9 cellular contexts compared by ENCODE assay signal in genomic region chr9:5509573-5509972, GRCh38. TPM values are rescaled to one million over a fixed set of nuclear protein-coding genes. Genes with fewer than 3 reads are reported as not detected.
DNase-seq lines count a peak whose midpoint lies in the region; ATAC-seq and TF ChIP-seq lines count a peak whose summit lies in the region.
"Had no signal": no experiment of that assay in that cellular context is flagged by ENCODE, and none has a peak within 500 bp of the region (broad histone marks: within the 10 kb centered on the region; RNA-seq: fewer than 3 reads in every experiment).

No MANE protein-coding gene starts in this region.

- H2AFZ ChIP-seq in mammary epithelial cell (ENCODE audit: low read depth, low read length) = no peak overlapping the region

- H3K4me1 ChIP-seq in mammary epithelial cell (ENCODE audit: insufficient read depth, low read length) = peaks cover 54% of the 10 kb centered on the region

- no peaks in the 10 kb centered on the region for H3K36me3 ChIP-seq in mammary epithelial cell (ENCODE audit: insufficient read depth, low read length)

- in situ Hi-C loops in mammary epithelial cell (cut with MboI; ENCODE audit: low sequenced_read_pairs in 2 of 2) = no loop called here

- peak; percentile 62 for DNase-seq in AG08396 (ENCODE audit: low spot score)
- peak; percentile 80 for DNase-seq in mammary epithelial cell
- DNase-seq in memory B cell (ENCODE audit: low spot score in 2 of 2) = no peak
- DNase-seq in HUDEP-2 (lab: John Stamatoyannopoulos, UW; ENCODE audit: unreplicated experiment in 76 of 76) = no peak
- no peak for DNase-seq in activated CD4-positive, CD25-positive, alpha-beta regulatory T cell treated with anti-CD3 and anti-CD28 coated beads, Interleukin-2, amount 50 U/mL, for 72 hours
- no peak for DNase-seq in germinal center (ENCODE audit: low spot score)
- DNase-seq: dorsolateral prefrontal cortex had no signal

- no peaks in the 10 kb centered on the region for H4K20me1 ChIP-seq in mammary epithelial cell (ENCODE audit: insufficient read depth, low read length)

- no peaks in the 10 kb centered on the region for H3K9me3 ChIP-seq in mammary epithelial cell (replicated peaks; ENCODE audit: insufficient read depth, low read length)

- WGBS in mammary epithelial cell (ENCODE audit: low coverage, missing lambda C conversion rate) = 0% methylated on average over 2 of the region's 2 CpGs

- H3K27me3 ChIP-seq in mammary epithelial cell (ENCODE audit: insufficient read depth, low read length) = no peaks in the 10 kb centered on the region
- H3K27me3 ChIP-seq: dorsolateral prefrontal cortex had no signal

- H3K79me2 ChIP-seq in mammary epithelial cell (ENCODE audit: insufficient read depth, low read length) = peaks cover 38% of the 10 kb centered on the region

- no TSS peak for BruUV-seq in mammary epithelial cell (replicated peaks; lab: Mats Ljungman, UMichigan)

- H3K4me1 Mint-ChIP-seq in memory B cell = peaks cover 32% of the 10 kb centered on the region

- H3K4me2 ChIP-seq in mammary epithelial cell (ENCODE audit: insufficient read depth, low read depth, low read length) = peak overlapping the region; percentile 90

- peak overlapping the region; percentile 89 for H3K27ac ChIP-seq in mammary epithelial cell (ENCODE audit: insufficient read depth, low read depth, low read length)

- CTCF ChIA-PET in mammary epithelial cell (lab: Charles Lee; ENCODE audit: low non-redundant PET) = no interaction called here

- intact Hi-C loops in mammary epithelial cell (cut with micrococcal nuclease) = loop anchor here (1.0 kb wide), 1 partner anchor 57 kb away; no protein-coding TSS in a partner anchor

- ATAC-seq in memory B cell (ENCODE audit: low read depth) (no peak), GM19023 (IDR thresholded peaks at IDR 0.05; ENCODE audit: unreplicated experiment) (no peak)

- H3K9ac ChIP-seq in mammary epithelial cell (ENCODE audit: insufficient read depth, low read length) = no peak overlapping the region

- dilution Hi-C loops in mammary epithelial cell (cut with HindIII; ENCODE audit: low sequenced_read_pairs) = no loop called here

- H3K27ac Mint-ChIP-seq in memory B cell = peak overlapping the region; percentile 81

- H3K27me3 Mint-ChIP-seq in memory B cell = no peaks in the 10 kb centered on the region

- TF ChIP-seq CTCF in mammary epithelial cell (conservative IDR thresholded peaks at IDR 0.05 in 1 of 2, IDR thresholded peaks at IDR 0.05 in 1 of 2; ENCODE audit: extremely low read depth in 1 of 2, insufficient read depth in 1 of 2, low read depth in 1 of 2, low read length in 2 of 2) = no peak

- H3K36me3 Mint-ChIP-seq in memory B cell = peaks cover 6% of the 10 kb centered on the region

- TF ChIP-seq RAD21 in Ishikawa (IDR thresholded peaks at IDR 0.05; ENCODE audit: low read depth) = no peak

- peak overlapping the region in 1 of 3 experiments; percentile 51 for H3K4me3 ChIP-seq in mammary epithelial cell (replicated peaks in 1 of 3; ENCODE audit: insufficient read depth in 1 of 3, low read depth in 2 of 3, low read length in 3 of 3)

- no peak overlapping the region for H3K4me3 Mint-ChIP-seq in memory B cell

- H3K9me3 Mint-ChIP-seq in memory B cell = peaks cover under 1% of the 10 kb centered on the region

- no peak for TF ChIP-seq EP300 in Ishikawa (IDR thresholded peaks at IDR 0.05; ENCODE audit: borderline replicate concordance)

TF ChIP-seq in Ishikawa, 13 proteins besides CTCF, POLR2A, EP300 and RAD21:
- TF ChIP-seq TCF12 (IDR thresholded peaks at IDR 0.05; ENCODE audit: low read depth) (no peak), TEAD4 (IDR thresholded peaks at IDR 0.05) (0 out of 2 replicates have a peak, but pooled peaks have one; percentile 6)

RNA-seq across cellular contexts. Expression of gene PDCD1LG2, which starts 0.8 kb away (rescaled TPM):
- 10 to 100 TPM; 12.1 to 14.5 TPM for total RNA-seq in mammary epithelial cell
- 7.8 TPM for polyA plus RNA-seq in mammary epithelial cell
- 5.6 TPM for polyA minus RNA-seq in mammary epithelial cell

RNA-seq across cellular contexts. Expression of gene CD274, which starts 59.2 kb away (rescaled TPM):
- 10 to 100 TPM; 19.5 to 30.6 TPM for total RNA-seq in mammary epithelial cell
- polyA plus RNA-seq in mammary epithelial cell = 6.5 TPM
- not detected for polyA minus RNA-seq in mammary epithelial cell

Comparison
In these comparisons a context has a peak if more than half of its experiments do, and no peak if none do; other contexts are left out.
1. DNase-seq: peak in AG08396 (single experiment) and mammary epithelial cell (single experiment); none in memory B cell (0 of 2), HUDEP-2 (0 of 76), activated CD4-positive, CD25-positive, alpha-beta regulatory T cell treated with anti-CD3 and anti-CD28 coated beads, Interleukin-2, amount 50 U/mL, for 72 hours (single experiment) and germinal center (single experiment).